Comparison of ENCODE assay signal across 22 cellular contexts in the genomic region with DNA sequence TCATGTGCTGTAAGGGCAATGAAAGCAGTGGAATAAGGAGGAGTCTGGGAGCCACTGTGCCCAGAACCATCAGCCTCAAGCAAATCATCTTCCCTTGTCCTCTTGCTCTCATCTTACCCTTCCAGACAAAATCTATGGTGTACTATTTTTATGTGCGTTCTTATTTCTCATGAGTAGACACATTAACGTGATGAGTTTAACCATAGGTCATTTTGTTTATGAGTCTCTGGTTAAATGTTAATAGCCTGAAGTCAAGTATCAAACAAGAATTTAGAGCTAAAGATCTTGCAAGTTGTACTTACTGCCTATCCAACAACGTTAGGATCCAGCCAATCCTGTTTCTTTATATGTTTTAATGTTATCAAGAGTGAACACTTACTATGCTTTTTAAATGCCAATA.
A peak's percentile ranks its signal among the peaks of the same experiment; 100 is the strongest.
DNase-seq lines count a peak whose midpoint lies in the region; ATAC-seq and TF ChIP-seq lines count a peak whose summit lies in the region.
"Had no signal": no experiment of that assay in that cellular context is flagged by ENCODE, and none has a peak within 500 bp of the region (broad histone marks: within the 10 kb centered on the region; RNA-seq: fewer than 3 reads in every experiment).

No MANE protein-coding gene starts in this region.

- H3K36me3 ChIP-seq in heart right ventricle, result no peaks in the 10 kb centered on the region
- H3K36me3 ChIP-seq in gastrocnemius medialis, result no peaks in the 10 kb centered on the region
- H3K36me3 ChIP-seq: HAP-1 had no signal

- no peak overlapping the region for H3K4me3 ChIP-seq in heart right ventricle
- H3K4me3 ChIP-seq in gastrocnemius medialis, result no peak overlapping the region
- H3K4me3 ChIP-seq: HAP-1 had no signal

- H3K27ac Mint-ChIP-seq in nephron (peak overlapping the region; percentile 82 to 98 (median 82)), progenitor cell of endocrine pancreas (no peak overlapping the region)
- H3K27ac Mint-ChIP-seq in effector memory CD8-positive, alpha-beta T cell, result no peak overlapping the region
- H3K27ac Mint-ChIP-seq: HFFc6 had no signal

- DNase-seq in heart right ventricle, result no peak
- DNase-seq in left cardiac atrium, result no peak
- DNase-seq in foreskin melanocyte, result peak; percentile 20
- DNase-seq in gastrocnemius medialis, result no peak
- DNase-seq in progenitor cell of endocrine pancreas (ENCODE audit: low spot score, unreplicated experiment), result no peak
- no peak for DNase-seq in effector memory CD8-positive, alpha-beta T cell
- DNase-seq: Calu3, DMS79 treated with DMSO at 0.1 percent for 48 hours, GF-D8, GOT3, HFFc6, NCI-H1092 treated with DMSO at 0.1 percent for 48 hours, NCI-H1436 treated with DMSO at 0.1 percent for 48 hours, NCI-H187 treated with DMSO at 0.1 percent for 48 hours, NCI-H2171 treated with DMSO at 0.1 percent for 48 hours, NCI-H345, NCI-H510A treated with DMSO at 0.1 percent for 48 hours, NCI-H774 had no signal

- 79 to 81% methylated on average over 3 of the region's 3 CpGs for WGBS in heart right ventricle, 2 donors

- H3K27ac ChIP-seq in heart right ventricle, result peak overlapping the region in 6 of 10 donors; percentile 54 to 80 (median 66)
- H3K27ac ChIP-seq in gastrocnemius medialis, result peak overlapping the region in 3 of 4 donors; percentile 55 to 73 (median 61)
- H3K27ac ChIP-seq: HL-60 had no signal

- H3K27me3 ChIP-seq in heart right ventricle, result no peaks in the 10 kb centered on the region
- no peaks in the 10 kb centered on the region for H3K27me3 ChIP-seq in gastrocnemius medialis

- H3K9me3 ChIP-seq in heart right ventricle, result no peaks in the 10 kb centered on the region
- H3K9me3 ChIP-seq in gastrocnemius medialis, result no peaks in the 10 kb centered on the region
- H3K9me3 ChIP-seq: HAP-1 had no signal

- no peaks in the 10 kb centered on the region for H3K27me3 Mint-ChIP-seq in nephron (ENCODE audit: low read depth)
- no peaks in the 10 kb centered on the region for H3K27me3 Mint-ChIP-seq in progenitor cell of endocrine pancreas
- no peaks in the 10 kb centered on the region for H3K27me3 Mint-ChIP-seq in effector memory CD8-positive, alpha-beta T cell

- H3K4me3 Mint-ChIP-seq in nephron, result no peak overlapping the region
- no peak overlapping the region for H3K4me3 Mint-ChIP-seq in progenitor cell of endocrine pancreas (ENCODE audit: low read depth)
- H3K4me3 Mint-ChIP-seq in effector memory CD8-positive, alpha-beta T cell, result no peak overlapping the region
- H3K4me3 Mint-ChIP-seq: HFFc6 had no signal

- TF ChIP-seq CTCF in heart right ventricle (IDR thresholded peaks at IDR 0.05) (no peak), nephron (IDR thresholded peaks at IDR 0.05; ENCODE audit: unreplicated experiment in 3 of 3) (no peak), gastrocnemius medialis (IDR thresholded peaks at IDR 0.05 in 4 of 5, conservative IDR thresholded peaks at IDR 0.05 in 1 of 5) (no peak), progenitor cell of endocrine pancreas (IDR thresholded peaks at IDR 0.05; ENCODE audit: unreplicated experiment) (no peak)

- peaks cover under 1% of the 10 kb centered on the region for H3K9me3 Mint-ChIP-seq in nephron
- H3K9me3 Mint-ChIP-seq in progenitor cell of endocrine pancreas (ENCODE audit: low read depth), result no peaks in the 10 kb centered on the region
- peaks cover 0 to 4% of the 10 kb centered on the region in 2 donors for H3K9me3 Mint-ChIP-seq in effector memory CD8-positive, alpha-beta T cell
- H3K9me3 Mint-ChIP-seq: HFFc6 had no signal

- TF ChIP-seq POLR2A in gastrocnemius medialis (IDR thresholded peaks at IDR 0.05), result no peak

- H3K36me3 Mint-ChIP-seq in nephron (ENCODE audit: low read depth) (no peaks in the 10 kb centered on the region), progenitor cell of endocrine pancreas (ENCODE audit: insufficient read depth) (no peaks in the 10 kb centered on the region)
- H3K36me3 Mint-ChIP-seq in effector memory CD8-positive, alpha-beta T cell (ENCODE audit: insufficient read depth), result no peaks in the 10 kb centered on the region

- in situ Hi-C loops in gastrocnemius medialis (cut with MboI; ENCODE audit: low sequenced_read_pairs in 4 of 4), result no loop called here

- H3K4me1 Mint-ChIP-seq in nephron, result peaks cover 58% of the 10 kb centered on the region
- peaks cover 7% of the 10 kb centered on the region for H3K4me1 Mint-ChIP-seq in progenitor cell of endocrine pancreas (ENCODE audit: low read depth)
- no peaks in the 10 kb centered on the region for H3K4me1 Mint-ChIP-seq in effector memory CD8-positive, alpha-beta T cell (ENCODE audit: low read depth in 2 of 2)

- ATAC-seq in heart right ventricle, result no peak
- no peak for ATAC-seq in left cardiac atrium
- no peak for ATAC-seq in gastrocnemius medialis
- no peak for ATAC-seq in effector memory CD8-positive, alpha-beta T cell (replicated peaks)
- no peak for ATAC-seq in HG02870 (IDR thresholded peaks at IDR 0.05; ENCODE audit: unreplicated experiment)

- peaks cover 3 to 45% (median 29%) of the 10 kb centered on the region in 9 donors for H3K4me1 ChIP-seq in heart right ventricle
- peaks cover 48 to 49% of the 10 kb centered on the region in 2 donors for H3K4me1 ChIP-seq in gastrocnemius medialis
- H3K4me1 ChIP-seq: HAP-1 had no signal

- intact Hi-C loops in heart right ventricle (cut with DNase I) (loop anchor here in 1 of 10 donors (5.0 kb wide), 1 partner anchor 145 kb away; no protein-coding TSS in a partner anchor), left cardiac atrium (cut with DNase I) (no loop called here), gastrocnemius medialis (cut with DNase I; ENCODE audit: low total_unique reads) (loop anchor here (2.0 to 10.0 kb wide), 3 partner anchors 59 to 487 kb away; no protein-coding TSS in a partner anchor)

Comparison
In these comparisons a context has a peak if more than half of its experiments do, and no peak if none do; other contexts are left out.
1. H3K27ac Mint-ChIP-seq: peak in nephron (3 of 3); none in progenitor cell of endocrine pancreas (single experiment) and effector memory CD8-positive, alpha-beta T cell (0 of 2).